ENCODE assay signal across 8 cellular contexts in the genomic region with DNA sequence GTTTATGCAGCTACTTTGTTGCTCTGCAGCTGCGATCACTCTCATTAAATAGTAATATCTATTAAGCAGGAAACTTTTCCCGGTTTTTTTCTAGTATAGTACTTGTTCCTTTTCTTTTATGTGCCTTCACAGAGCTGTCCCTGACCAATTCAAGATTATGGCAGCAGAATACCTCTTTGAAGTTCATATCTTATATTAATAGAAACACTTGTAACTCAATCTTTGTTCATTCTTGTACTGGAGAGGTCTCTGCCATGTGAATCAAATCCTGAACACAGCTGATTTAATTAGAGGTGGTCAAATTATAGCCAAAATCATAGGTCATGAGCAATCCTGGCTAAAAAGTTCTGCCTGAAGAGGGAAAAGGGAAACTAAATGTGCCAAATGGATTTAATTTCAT.
"Had no signal": no experiment of that assay in that cellular context is flagged by ENCODE, and none has a peak within 500 bp of the region (broad histone marks: within the 10 kb centered on the region; RNA-seq: fewer than 3 reads in every experiment).

No MANE protein-coding gene starts in this region.

- H3K4me3 Mint-ChIP-seq: HFFc6 had no signal

- DNase-seq: GOT3, H7, HFFc6, IMR-90 had no signal

- H3K4me3 ChIP-seq: HAP-1, K562 had no signal

- H3K36me3 ChIP-seq: HAP-1 had no signal

- H3K27ac Mint-ChIP-seq: HFFc6 had no signal

- H3K9me3 ChIP-seq: HAP-1 had no signal

- ATAC-seq: HCT116, K562 had no signal

- FAIRE-seq: HTR-8/SVneo, K562 had no signal

- H3K4me1 ChIP-seq: HAP-1 had no signal
